1 cellular context compared by ENCODE assay signal in genomic region chr2:43024515-43024962, GRCh38.
TF ChIP-seq lines count a peak whose summit lies in the region.

No MANE protein-coding gene starts in this region.

TF ChIP-seq in HepG2, 621 proteins besides CTCF, POLR2A, EP300 and RAD21 (continued from another document and continues in another):
- no peak for TF ChIP-seq ZNF670 (CRISPR knock-in tag; IDR thresholded peaks at IDR 0.05; ENCODE audit: borderline replicate concordance)
- no peak for TF ChIP-seq ZNF256 (CRISPR knock-in tag; conservative IDR thresholded peaks at IDR 0.05)
- TF ChIP-seq ETV5 (CRISPR knock-in tag; IDR thresholded peaks at IDR 0.05; ENCODE audit: borderline replicate concordance): peak; percentile 47; the same call in 1 of the 2 replicates
- TF ChIP-seq ZNF558 (CRISPR knock-in tag; IDR thresholded peaks at IDR 0.05; ENCODE audit: borderline replicate concordance): peak; percentile 29; the same call in 1 of the 2 replicates
- TF ChIP-seq, protein P1, sequence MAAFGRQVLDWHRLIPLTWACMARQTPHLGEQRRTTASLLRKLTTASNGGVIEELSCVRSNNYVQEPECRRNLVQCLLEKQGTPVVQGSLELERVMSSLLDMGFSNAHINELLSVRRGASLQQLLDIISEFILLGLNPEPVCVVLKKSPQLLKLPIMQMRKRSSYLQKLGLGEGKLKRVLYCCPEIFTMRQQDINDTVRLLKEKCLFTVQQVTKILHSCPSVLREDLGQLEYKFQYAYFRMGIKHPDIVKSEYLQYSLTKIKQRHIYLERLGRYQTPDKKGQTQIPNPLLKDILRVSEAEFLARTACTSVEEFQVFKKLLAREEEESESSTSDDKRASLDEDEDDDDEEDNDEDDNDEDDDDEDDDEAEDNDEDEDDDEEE (CRISPR knock-in tag; IDR thresholded peaks at IDR 0.05): no peak
- TF ChIP-seq POLR2AphosphoS5 (IDR thresholded peaks at IDR 0.05; ENCODE audit: low read depth, low read length): no peak
- no peak for TF ChIP-seq TOPORS (CRISPR knock-in tag; IDR thresholded peaks at IDR 0.05)
- no peak for TF ChIP-seq ZIK1 (CRISPR knock-in tag; IDR thresholded peaks at IDR 0.05; ENCODE audit: borderline replicate concordance, low read depth)
- TF ChIP-seq, protein P2, sequence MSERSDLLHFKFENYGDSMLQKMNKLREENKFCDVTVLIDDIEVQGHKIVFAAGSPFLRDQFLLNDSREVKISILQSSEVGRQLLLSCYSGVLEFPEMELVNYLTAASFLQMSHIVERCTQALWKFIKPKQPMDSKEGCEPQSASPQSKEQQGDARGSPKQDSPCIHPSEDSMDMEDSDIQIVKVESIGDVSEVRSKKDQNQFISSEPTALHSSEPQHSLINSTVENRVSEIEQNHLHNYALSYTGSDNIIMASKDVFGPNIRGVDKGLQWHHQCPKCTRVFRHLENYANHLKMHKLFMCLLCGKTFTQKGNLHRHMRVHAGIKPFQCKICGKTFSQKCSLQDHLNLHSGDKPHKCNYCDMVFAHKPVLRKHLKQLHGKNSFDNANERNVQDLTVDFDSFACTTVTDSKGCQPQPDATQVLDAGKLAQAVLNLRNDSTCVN (CRISPR knock-in tag; IDR thresholded peaks at IDR 0.05; ENCODE audit: borderline replicate concordance): peak; percentile 45; the same call in 1 of the 2 replicates
- no peak for TF ChIP-seq ZNF777 (CRISPR knock-in tag; IDR thresholded peaks at IDR 0.05)
- peak; percentile 72 for TF ChIP-seq ZBTB7B (CRISPR knock-in tag; IDR thresholded peaks at IDR 0.05)
- TF ChIP-seq, protein P3, sequence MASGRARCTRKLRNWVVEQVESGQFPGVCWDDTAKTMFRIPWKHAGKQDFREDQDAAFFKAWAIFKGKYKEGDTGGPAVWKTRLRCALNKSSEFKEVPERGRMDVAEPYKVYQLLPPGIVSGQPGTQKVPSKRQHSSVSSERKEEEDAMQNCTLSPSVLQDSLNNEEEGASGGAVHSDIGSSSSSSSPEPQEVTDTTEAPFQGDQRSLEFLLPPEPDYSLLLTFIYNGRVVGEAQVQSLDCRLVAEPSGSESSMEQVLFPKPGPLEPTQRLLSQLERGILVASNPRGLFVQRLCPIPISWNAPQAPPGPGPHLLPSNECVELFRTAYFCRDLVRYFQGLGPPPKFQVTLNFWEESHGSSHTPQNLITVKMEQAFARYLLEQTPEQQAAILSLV (CRISPR knock-in tag; IDR thresholded peaks at IDR 0.05; ENCODE audit: borderline replicate concordance): 0 out of 2 replicates have a peak, but pooled peaks have one; percentile 13
- TF ChIP-seq SRSF4 (IDR thresholded peaks at IDR 0.05; ENCODE audit: low read depth, low read length, poor library complexity, severe bottlenecking): no peak
- TF ChIP-seq FOXJ3 (CRISPR knock-in tag; IDR thresholded peaks at IDR 0.05; ENCODE audit: borderline replicate concordance): no peak
- no peak for TF ChIP-seq GZF1 (CRISPR knock-in tag; IDR thresholded peaks at IDR 0.05)
- TF ChIP-seq RBM22 (optimal IDR thresholded peaks at IDR 0.05; ENCODE audit: low read length): no peak
- TF ChIP-seq MZF1 (CRISPR knock-in tag; IDR thresholded peaks at IDR 0.05; ENCODE audit: borderline replicate concordance): no peak
- TF ChIP-seq ZNF713 (CRISPR knock-in tag; IDR thresholded peaks at IDR 0.05): no peak
- TF ChIP-seq FIP1L1 (IDR thresholded peaks at IDR 0.05; ENCODE audit: borderline replicate concordance, insufficient read depth, low read depth, low read length): no peak
- TF ChIP-seq, protein P4, sequence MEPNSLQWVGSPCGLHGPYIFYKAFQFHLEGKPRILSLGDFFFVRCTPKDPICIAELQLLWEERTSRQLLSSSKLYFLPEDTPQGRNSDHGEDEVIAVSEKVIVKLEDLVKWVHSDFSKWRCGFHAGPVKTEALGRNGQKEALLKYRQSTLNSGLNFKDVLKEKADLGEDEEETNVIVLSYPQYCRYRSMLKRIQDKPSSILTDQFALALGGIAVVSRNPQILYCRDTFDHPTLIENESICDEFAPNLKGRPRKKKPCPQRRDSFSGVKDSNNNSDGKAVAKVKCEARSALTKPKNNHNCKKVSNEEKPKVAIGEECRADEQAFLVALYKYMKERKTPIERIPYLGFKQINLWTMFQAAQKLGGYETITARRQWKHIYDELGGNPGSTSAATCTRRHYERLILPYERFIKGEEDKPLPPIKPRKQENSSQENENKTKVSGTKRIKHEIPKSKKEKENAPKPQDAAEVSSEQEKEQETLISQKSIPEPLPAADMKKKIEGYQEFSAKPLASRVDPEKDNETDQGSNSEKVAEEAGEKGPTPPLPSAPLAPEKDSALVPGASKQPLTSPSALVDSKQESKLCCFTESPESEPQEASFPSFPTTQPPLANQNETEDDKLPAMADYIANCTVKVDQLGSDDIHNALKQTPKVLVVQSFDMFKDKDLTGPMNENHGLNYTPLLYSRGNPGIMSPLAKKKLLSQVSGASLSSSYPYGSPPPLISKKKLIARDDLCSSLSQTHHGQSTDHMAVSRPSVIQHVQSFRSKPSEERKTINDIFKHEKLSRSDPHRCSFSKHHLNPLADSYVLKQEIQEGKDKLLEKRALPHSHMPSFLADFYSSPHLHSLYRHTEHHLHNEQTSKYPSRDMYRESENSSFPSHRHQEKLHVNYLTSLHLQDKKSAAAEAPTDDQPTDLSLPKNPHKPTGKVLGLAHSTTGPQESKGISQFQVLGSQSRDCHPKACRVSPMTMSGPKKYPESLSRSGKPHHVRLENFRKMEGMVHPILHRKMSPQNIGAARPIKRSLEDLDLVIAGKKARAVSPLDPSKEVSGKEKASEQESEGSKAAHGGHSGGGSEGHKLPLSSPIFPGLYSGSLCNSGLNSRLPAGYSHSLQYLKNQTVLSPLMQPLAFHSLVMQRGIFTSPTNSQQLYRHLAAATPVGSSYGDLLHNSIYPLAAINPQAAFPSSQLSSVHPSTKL (CRISPR knock-in tag; IDR thresholded peaks at IDR 0.05): peak; percentile 40; the same call in 1 of the 2 replicates
- TF ChIP-seq ZNF747 (CRISPR knock-in tag; IDR thresholded peaks at IDR 0.05; ENCODE audit: borderline replicate concordance): peak; percentile 86
- TF ChIP-seq, protein P5, sequence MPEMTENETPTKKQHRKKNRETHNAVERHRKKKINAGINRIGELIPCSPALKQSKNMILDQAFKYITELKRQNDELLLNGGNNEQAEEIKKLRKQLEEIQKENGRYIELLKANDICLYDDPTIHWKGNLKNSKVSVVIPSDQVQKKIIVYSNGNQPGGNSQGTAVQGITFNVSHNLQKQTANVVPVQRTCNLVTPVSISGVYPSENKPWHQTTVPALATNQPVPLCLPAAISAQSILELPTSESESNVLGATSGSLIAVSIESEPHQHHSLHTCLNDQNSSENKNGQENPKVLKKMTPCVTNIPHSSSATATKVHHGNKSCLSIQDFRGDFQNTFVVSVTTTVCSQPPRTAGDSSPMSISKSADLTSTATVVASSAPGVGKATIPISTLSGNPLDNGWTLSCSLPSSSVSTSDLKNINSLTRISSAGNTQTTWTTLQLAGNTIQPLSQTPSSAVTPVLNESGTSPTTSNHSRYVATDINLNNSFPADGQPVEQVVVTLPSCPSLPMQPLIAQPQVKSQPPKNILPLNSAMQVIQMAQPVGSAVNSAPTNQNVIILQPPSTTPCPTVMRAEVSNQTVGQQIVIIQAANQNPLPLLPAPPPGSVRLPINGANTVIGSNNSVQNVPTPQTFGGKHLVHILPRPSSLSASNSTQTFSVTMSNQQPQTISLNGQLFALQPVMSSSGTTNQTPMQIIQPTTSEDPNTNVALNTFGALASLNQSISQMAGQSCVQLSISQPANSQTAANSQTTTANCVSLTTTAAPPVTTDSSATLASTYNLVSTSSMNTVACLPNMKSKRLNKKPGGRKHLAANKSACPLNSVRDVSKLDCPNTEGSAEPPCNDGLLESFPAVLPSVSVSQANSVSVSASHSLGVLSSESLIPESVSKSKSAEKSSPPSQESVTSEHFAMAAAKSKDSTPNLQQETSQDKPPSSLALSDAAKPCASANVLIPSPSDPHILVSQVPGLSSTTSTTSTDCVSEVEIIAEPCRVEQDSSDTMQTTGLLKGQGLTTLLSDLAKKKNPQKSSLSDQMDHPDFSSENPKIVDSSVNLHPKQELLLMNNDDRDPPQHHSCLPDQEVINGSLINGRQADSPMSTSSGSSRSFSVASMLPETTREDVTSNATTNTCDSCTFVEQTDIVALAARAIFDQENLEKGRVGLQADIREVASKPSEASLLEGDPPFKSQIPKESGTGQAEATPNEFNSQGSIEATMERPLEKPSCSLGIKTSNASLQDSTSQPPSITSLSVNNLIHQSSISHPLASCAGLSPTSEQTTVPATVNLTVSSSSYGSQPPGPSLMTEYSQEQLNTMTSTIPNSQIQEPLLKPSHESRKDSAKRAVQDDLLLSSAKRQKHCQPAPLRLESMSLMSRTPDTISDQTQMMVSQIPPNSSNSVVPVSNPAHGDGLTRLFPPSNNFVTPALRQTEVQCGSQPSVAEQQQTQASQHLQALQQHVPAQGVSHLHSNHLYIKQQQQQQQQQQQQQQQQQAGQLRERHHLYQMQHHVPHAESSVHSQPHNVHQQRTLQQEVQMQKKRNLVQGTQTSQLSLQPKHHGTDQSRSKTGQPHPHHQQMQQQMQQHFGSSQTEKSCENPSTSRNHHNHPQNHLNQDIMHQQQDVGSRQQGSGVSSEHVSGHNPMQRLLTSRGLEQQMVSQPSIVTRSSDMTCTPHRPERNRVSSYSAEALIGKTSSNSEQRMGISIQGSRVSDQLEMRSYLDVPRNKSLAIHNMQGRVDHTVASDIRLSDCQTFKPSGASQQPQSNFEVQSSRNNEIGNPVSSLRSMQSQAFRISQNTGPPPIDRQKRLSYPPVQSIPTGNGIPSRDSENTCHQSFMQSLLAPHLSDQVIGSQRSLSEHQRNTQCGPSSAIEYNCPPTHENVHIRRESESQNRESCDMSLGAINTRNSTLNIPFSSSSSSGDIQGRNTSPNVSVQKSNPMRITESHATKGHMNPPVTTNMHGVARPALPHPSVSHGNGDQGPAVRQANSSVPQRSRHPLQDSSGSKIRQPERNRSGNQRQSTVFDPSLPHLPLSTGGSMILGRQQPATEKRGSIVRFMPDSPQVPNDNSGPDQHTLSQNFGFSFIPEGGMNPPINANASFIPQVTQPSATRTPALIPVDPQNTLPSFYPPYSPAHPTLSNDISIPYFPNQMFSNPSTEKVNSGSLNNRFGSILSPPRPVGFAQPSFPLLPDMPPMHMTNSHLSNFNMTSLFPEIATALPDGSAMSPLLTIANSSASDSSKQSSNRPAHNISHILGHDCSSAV (CRISPR knock-in tag; IDR thresholded peaks at IDR 0.05; ENCODE audit: borderline replicate concordance): no peak
- TF ChIP-seq ZNF253 (CRISPR knock-in tag; IDR thresholded peaks at IDR 0.05; ENCODE audit: borderline replicate concordance): 0 out of 2 replicates have a peak, but pooled peaks have one; percentile 34
- no peak for TF ChIP-seq ZKSCAN8 (CRISPR knock-in tag; IDR thresholded peaks at IDR 0.05; ENCODE audit: borderline replicate concordance)
- TF ChIP-seq ZNF382 (CRISPR knock-in tag; IDR thresholded peaks at IDR 0.05; ENCODE audit: borderline replicate concordance): no peak
- TF ChIP-seq, protein P6, sequence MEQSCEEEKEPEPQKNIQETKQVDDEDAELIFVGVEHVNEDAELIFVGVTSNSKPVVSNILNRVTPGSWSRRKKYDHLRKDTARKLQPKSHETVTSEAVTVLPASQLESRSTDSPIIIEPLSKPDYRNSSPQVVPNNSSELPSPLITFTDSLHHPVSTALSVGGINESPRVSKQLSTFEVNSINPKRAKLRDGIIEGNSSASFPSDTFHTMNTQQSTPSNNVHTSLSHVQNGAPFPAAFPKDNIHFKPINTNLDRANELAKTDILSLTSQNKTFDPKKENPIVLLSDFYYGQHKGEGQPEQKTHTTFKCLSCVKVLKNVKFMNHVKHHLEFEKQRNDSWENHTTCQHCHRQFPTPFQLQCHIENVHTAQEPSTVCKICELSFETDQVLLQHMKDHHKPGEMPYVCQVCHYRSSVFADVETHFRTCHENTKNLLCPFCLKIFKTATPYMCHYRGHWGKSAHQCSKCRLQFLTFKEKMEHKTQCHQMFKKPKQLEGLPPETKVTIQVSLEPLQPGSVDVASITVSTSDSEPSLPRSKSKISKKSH (CRISPR knock-in tag; IDR thresholded peaks at IDR 0.05; ENCODE audit: borderline replicate concordance): no peak; the same call in 1 of the 2 replicates
- TF ChIP-seq NFATC3 (CRISPR knock-in tag; IDR thresholded peaks at IDR 0.05): no peak
- peak; percentile 65 for TF ChIP-seq KMT2A (CRISPR knock-in tag; IDR thresholded peaks at IDR 0.05)
- TF ChIP-seq SIN3B (IDR thresholded peaks at IDR 0.05; ENCODE audit: low read length): no peak
- no peak for TF ChIP-seq ZBTB3 (CRISPR knock-in tag; IDR thresholded peaks at IDR 0.05; ENCODE audit: borderline replicate concordance, low read depth)
- no peak for TF ChIP-seq FLYWCH1 (CRISPR knock-in tag; IDR thresholded peaks at IDR 0.05)
- no peak for TF ChIP-seq PLRG1 (conservative IDR thresholded peaks at IDR 0.05)
- no peak for TF ChIP-seq NCOA5 (CRISPR knock-in tag; IDR thresholded peaks at IDR 0.05)
- TF ChIP-seq, protein P7, sequence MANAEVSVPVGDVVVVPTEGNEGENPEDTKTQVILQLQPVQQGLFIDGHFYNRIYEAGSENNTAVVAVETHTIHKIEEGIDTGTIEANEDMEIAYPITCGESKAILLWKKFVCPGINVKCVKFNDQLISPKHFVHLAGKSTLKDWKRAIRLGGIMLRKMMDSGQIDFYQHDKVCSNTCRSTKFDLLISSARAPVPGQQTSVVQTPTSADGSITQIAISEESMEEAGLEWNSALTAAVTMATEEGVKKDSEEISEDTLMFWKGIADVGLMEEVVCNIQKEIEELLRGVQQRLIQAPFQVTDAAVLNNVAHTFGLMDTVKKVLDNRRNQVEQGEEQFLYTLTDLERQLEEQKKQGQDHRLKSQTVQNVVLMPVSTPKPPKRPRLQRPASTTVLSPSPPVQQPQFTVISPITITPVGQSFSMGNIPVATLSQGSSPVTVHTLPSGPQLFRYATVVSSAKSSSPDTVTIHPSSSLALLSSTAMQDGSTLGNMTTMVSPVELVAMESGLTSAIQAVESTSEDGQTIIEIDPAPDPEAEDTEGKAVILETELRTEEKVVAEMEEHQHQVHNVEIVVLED (CRISPR knock-in tag; IDR thresholded peaks at IDR 0.05; ENCODE audit: borderline replicate concordance): no peak
- no peak for TF ChIP-seq ZBTB42 (CRISPR knock-in tag; IDR thresholded peaks at IDR 0.05)
- TF ChIP-seq ZNF768 (CRISPR knock-in tag; IDR thresholded peaks at IDR 0.05): peak; percentile 25; the same call in 1 of the 2 replicates
